17 cellular contexts compared by ENCODE assay signal in the genomic region with DNA sequence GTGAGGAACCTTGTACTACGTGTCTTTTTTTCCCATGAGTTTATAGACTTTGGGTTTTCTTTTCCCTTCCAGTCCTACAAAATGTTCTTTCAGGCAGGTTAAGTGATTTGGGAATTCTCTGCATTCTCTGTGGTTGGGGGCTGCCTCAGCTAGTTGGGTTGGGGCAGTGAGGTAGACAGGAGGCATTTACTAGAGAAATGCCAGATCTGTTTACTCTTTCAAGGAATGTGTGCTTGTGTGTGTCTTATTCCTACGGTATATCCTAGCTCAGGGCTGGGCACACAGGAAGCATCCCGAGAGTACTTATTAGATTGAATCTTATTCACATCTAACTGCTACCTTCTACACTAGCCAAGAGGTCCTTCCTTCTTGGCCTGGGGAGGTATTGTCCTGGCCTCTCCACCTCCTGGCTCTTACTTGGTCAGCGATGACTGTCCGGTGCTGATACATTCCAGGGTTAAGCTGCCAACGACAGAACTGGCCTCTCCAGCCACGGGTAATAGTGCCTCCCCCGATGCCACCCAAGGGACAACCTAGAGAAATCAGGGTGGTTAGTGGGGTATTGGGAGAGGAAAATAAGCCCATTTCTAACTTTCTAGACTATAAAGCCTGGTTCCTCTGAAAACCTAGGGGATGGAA. TPM values are rescaled to one million over a fixed set of nuclear protein-coding genes. Genes with fewer than 3 reads are reported as not detected.
DNase-seq lines count a peak whose midpoint lies in the region; ATAC-seq and TF ChIP-seq lines count a peak whose summit lies in the region.
"Had no signal": no experiment of that assay in that cellular context is flagged by ENCODE, and none has a peak within 500 bp of the region (broad histone marks: within the 10 kb centered on the region; RNA-seq: fewer than 3 reads in every experiment).

No MANE protein-coding gene starts in this region.

- CTCF ChIA-PET in CD4-positive, alpha-beta memory T cell (lab: Charles Lee; ENCODE audit: partially characterized antibody) = interaction anchor here (0.9 to 6.6 kb wide), 4 partner anchors 11 to 47 kb away, joined by 4 to 209 read pairs (median 19); partner anchors contain the start of genes CREB3 and TLN1

- peaks cover 25 to 63% of the 10 kb centered on the region in 2 donors for H3K36me3 Mint-ChIP-seq in CD4-positive, alpha-beta memory T cell
- peaks cover 23% of the 10 kb centered on the region for H3K36me3 Mint-ChIP-seq in neural crest cell (ENCODE audit: low read depth)

- no peaks in the 10 kb centered on the region for H3K9me3 ChIP-seq in CD4-positive, alpha-beta memory T cell (ENCODE audit: control insufficient read depth in 1 of 2, low read length in 2 of 2)
- H3K9me3 ChIP-seq in stomach (no peaks in the 10 kb centered on the region), SJCRH30 (replicated peaks) (no peaks in the 10 kb centered on the region)
- H3K9me3 ChIP-seq: SJSA1 had no signal

- 77 to 87% (median 85%) methylated on average over 8 of the region's 8 CpGs for WGBS in stomach, 5 donors

- peaks cover 39% of the 10 kb centered on the region for H3K4me1 ChIP-seq in CD4-positive, alpha-beta memory T cell (ENCODE audit: insufficient read depth, low read length)
- H3K4me1 ChIP-seq in stomach = peaks cover 28 to 56% (median 44%) of the 10 kb centered on the region in 4 donors
- H3K4me1 ChIP-seq in SJCRH30 = peaks cover 9% of the 10 kb centered on the region; the same call in 1 of the 2 replicates

- no peak for TF ChIP-seq POLR2A in stomach (IDR thresholded peaks at IDR 0.05)

- H3K36me3 ChIP-seq in CD4-positive, alpha-beta memory T cell (ENCODE audit: insufficient read depth, low read length) = peaks cover 40% of the 10 kb centered on the region
- peaks cover 54 to 61% (median 60%) of the 10 kb centered on the region in 4 donors for H3K36me3 ChIP-seq in stomach
- H3K36me3 ChIP-seq in SJCRH30 = peaks cover 42% of the 10 kb centered on the region

- DNase-seq in CD4-positive, alpha-beta memory T cell = no peak
- DNase-seq in coronary artery (ENCODE audit: low spot score) (peak; percentile 52), neural crest cell (ENCODE audit: low read depth, low spot score) (no peak), stomach (peak; percentile 13), ureter (ENCODE audit: low spot score) (no peak), SJCRH30 (no peak)
- DNase-seq: DMS79 treated with DMSO at 0.1 percent for 48 hours, HCEC 1CT, NCI-H1436 treated with DMSO at 0.1 percent for 48 hours, NCI-H2029 treated with DMSO at 0.1 percent for 48 hours, NCI-H2171 treated with DMSO at 0.1 percent for 48 hours, NCI-H748 treated with DMSO at 0.1 percent for 48 hours had no signal

- H3K9me3 Mint-ChIP-seq in CD4-positive, alpha-beta memory T cell = no peaks in the 10 kb centered on the region
- no peaks in the 10 kb centered on the region for H3K9me3 Mint-ChIP-seq in neural crest cell

- H3K27me3 ChIP-seq in CD4-positive, alpha-beta memory T cell (ENCODE audit: insufficient read depth, low read length) = no peaks in the 10 kb centered on the region
- no peaks in the 10 kb centered on the region for H3K27me3 ChIP-seq in stomach
- H3K27me3 ChIP-seq in SJCRH30 = no peaks in the 10 kb centered on the region
- H3K27me3 ChIP-seq: SJSA1 had no signal

- no peak for TF ChIP-seq CTCF in coronary artery (IDR thresholded peaks at IDR 0.05)
- no peak for TF ChIP-seq CTCF in neural crest cell (conservative IDR thresholded peaks at IDR 0.05)
- no peak for TF ChIP-seq CTCF in stomach (IDR thresholded peaks at IDR 0.05)

- no peak overlapping the region for H3K4me3 Mint-ChIP-seq in CD4-positive, alpha-beta memory T cell
- H3K4me3 Mint-ChIP-seq in neural crest cell = peak overlapping the region; percentile 13

- intact Hi-C loops in CD4-positive, alpha-beta memory T cell (cut with micrococcal nuclease) = no loop called here
- intact Hi-C loops in stomach (cut with DNase I; ENCODE audit: low total_unique reads) = no loop called here

- H3K27ac ChIP-seq in CD4-positive, alpha-beta memory T cell (ENCODE audit: low read depth, low read length) = no peak overlapping the region
- H3K27ac ChIP-seq in coronary artery = no peak overlapping the region
- H3K27ac ChIP-seq in stomach = peak overlapping the region in 3 of 5 donors; percentile 3 to 96 (median 87)
- no peak overlapping the region for H3K27ac ChIP-seq in SJCRH30
- H3K27ac ChIP-seq: HL-60, SJSA1 had no signal

- no peaks in the 10 kb centered on the region for H3K27me3 Mint-ChIP-seq in CD4-positive, alpha-beta memory T cell
- no peaks in the 10 kb centered on the region for H3K27me3 Mint-ChIP-seq in neural crest cell (ENCODE audit: low read depth)

- H3K4me1 Mint-ChIP-seq in CD4-positive, alpha-beta memory T cell = peaks cover 35 to 59% (median 46%) of the 10 kb centered on the region in 4 donors
- peaks cover 29% of the 10 kb centered on the region for H3K4me1 Mint-ChIP-seq in neural crest cell

- no peak overlapping the region for H3K4me3 ChIP-seq in CD4-positive, alpha-beta memory T cell (ENCODE audit: low read length in 2 of 2)
- H3K4me3 ChIP-seq in coronary artery (no peak overlapping the region), stomach (no peak overlapping the region), SJCRH30 (no peak overlapping the region)
- H3K4me3 ChIP-seq: SJSA1 had no signal

- no peak for ATAC-seq in GM21526 (IDR thresholded peaks at IDR 0.05; ENCODE audit: low FRiP score, unreplicated experiment)

- H3K27ac Mint-ChIP-seq in CD4-positive, alpha-beta memory T cell = peak overlapping the region in 4 of 7 donors; percentile 46 to 68 (median 62)
- H3K27ac Mint-ChIP-seq in neural crest cell (ENCODE audit: unreplicated experiment) = no peak overlapping the region

- POLR2A ChIA-PET in CD4-positive, alpha-beta memory T cell (lab: Charles Lee; ENCODE audit: partially characterized antibody) = interaction anchor here (1.3 to 8.1 kb wide), 3 partner anchors 9 to 638 kb away, joined by 3 to 179 read pairs (median 4); partner anchors contain the start of genes CREB3 and TLN1

- TF ChIP-seq EP300 in stomach (IDR thresholded peaks at IDR 0.05) = no peak

RNA-seq across cellular contexts. Expression of gene GBA2, which starts 5.0 kb away (rescaled TPM):
- total RNA-seq in CD4-positive, alpha-beta memory T cell = 10 to 100 TPM; 61.1 to 66.3 TPM
- 10 to 100 TPM; 16.3 to 27.1 TPM for polyA plus RNA-seq in CD4-positive, alpha-beta memory T cell
- 84.9 and 95.9 TPM in 2 replicates for total RNA-seq in neural crest cell
- total RNA-seq in stomach = 100 to 1,000 TPM in 3 of 5 donors, 10 to 100 TPM in 2; 29.8 to 210 (median 145) TPM
- 10 to 100 TPM; 26.5 to 38.9 (median 32.5) TPM for polyA plus RNA-seq in stomach
- total RNA-seq in ureter = 108 TPM
- total RNA-seq in SJCRH30 (2014; rRNA removed; shearing (Covaris generic)) = 34.4 and 37.1 TPM in 2 replicates

RNA-seq across cellular contexts. Expression of gene RGP1, which starts 5.1 kb away (rescaled TPM):
- 10 to 100 TPM; 31.8 to 33.8 TPM for total RNA-seq in CD4-positive, alpha-beta memory T cell
- 1 to 10 TPM; 6.1 to 9.9 TPM for polyA plus RNA-seq in CD4-positive, alpha-beta memory T cell
- total RNA-seq in neural crest cell (34.7 and 34.9 TPM in 2 replicates), stomach (10 to 100 TPM in 4 of 5 donors, 1 to 10 TPM in 1; 7.0 to 21.2 (median 14.7) TPM), ureter (34.3 TPM)
- polyA plus RNA-seq in stomach = 10 to 100 TPM in 1 of 3 donors, 1 to 10 TPM in 2; 3.8 to 12.8 (median 7.2) TPM
- total RNA-seq in SJCRH30 (2014; rRNA removed; shearing (Covaris generic)) = 14.6 and 16.3 TPM in 2 replicates

RNA-seq across cellular contexts. Expression of gene MSMP, which starts 10.1 kb away (rescaled TPM):
- total RNA-seq in CD4-positive, alpha-beta memory T cell = not detected
- 1 to 10 TPM in 1 of 2 donors, not detected in 1; 1.2 TPM for polyA plus RNA-seq in CD4-positive, alpha-beta memory T cell
- total RNA-seq in neural crest cell (not detected in 2 replicates), stomach (not detected), ureter (not detected)
- under 1 TPM in 1 of 3 donors, not detected in 2; 0.35 TPM for polyA plus RNA-seq in stomach
- not detected in 2 replicates for total RNA-seq in SJCRH30 (2014; rRNA removed; shearing (Covaris generic))
- total RNA-seq: G401, RPMI7951, SJSA1 had no signal

RNA-seq across cellular contexts. Expression of gene CREB3, which starts 11.5 kb away (rescaled TPM):
- total RNA-seq in CD4-positive, alpha-beta memory T cell = 10 to 100 TPM; 24.8 to 25.6 TPM
- polyA plus RNA-seq in CD4-positive, alpha-beta memory T cell = 10 to 100 TPM; 45.0 to 59.7 TPM
- total RNA-seq in neural crest cell = 35.3 and 35.9 TPM in 2 replicates
- total RNA-seq in stomach = 10 to 100 TPM; 33.2 to 84.0 (median 79.1) TPM
- 10 to 100 TPM; 29.4 to 40.5 (median 37.9) TPM for polyA plus RNA-seq in stomach
- total RNA-seq in ureter = 30.7 TPM
- total RNA-seq in SJCRH30 (2014; rRNA removed; shearing (Covaris generic)) = 21.1 and 21.6 TPM in 2 replicates

RNA-seq across cellular contexts. Expression of gene TLN1, which starts 12.0 kb away (rescaled TPM):
- total RNA-seq in CD4-positive, alpha-beta memory T cell = 100 to 1,000 TPM; 294 to 316 TPM
- polyA plus RNA-seq in CD4-positive, alpha-beta memory T cell = 100 to 1,000 TPM in 1 of 2 donors, 10 to 100 TPM in 1; 13.7 to 137 TPM
- total RNA-seq in neural crest cell = 123 and 141 TPM in 2 replicates
- total RNA-seq in stomach = 100 to 1,000 TPM; 169 to 399 (median 223) TPM
- 100 to 1,000 TPM in 1 of 3 donors, 10 to 100 TPM in 2; 53.2 to 141 (median 70.2) TPM for polyA plus RNA-seq in stomach
- total RNA-seq in ureter = 340 TPM
- total RNA-seq in SJCRH30 (2014; rRNA removed; shearing (Covaris generic)) = 65.0 and 70.4 TPM in 2 replicates

Comparison
In these comparisons a context has a peak if more than half of its experiments do, and no peak if none do; other contexts are left out.
1. DNase-seq: peak in coronary artery (single experiment) and stomach (single experiment); none in CD4-positive, alpha-beta memory T cell (0 of 5), neural crest cell (single experiment), ureter (single experiment) and SJCRH30 (0 of 2).
2. H3K27ac ChIP-seq: peak in stomach (3 of 5); none in CD4-positive, alpha-beta memory T cell (single experiment), coronary artery (0 of 2) and SJCRH30 (single experiment).